ENCODE assay signal across 21 cellular contexts in the genomic region with DNA sequence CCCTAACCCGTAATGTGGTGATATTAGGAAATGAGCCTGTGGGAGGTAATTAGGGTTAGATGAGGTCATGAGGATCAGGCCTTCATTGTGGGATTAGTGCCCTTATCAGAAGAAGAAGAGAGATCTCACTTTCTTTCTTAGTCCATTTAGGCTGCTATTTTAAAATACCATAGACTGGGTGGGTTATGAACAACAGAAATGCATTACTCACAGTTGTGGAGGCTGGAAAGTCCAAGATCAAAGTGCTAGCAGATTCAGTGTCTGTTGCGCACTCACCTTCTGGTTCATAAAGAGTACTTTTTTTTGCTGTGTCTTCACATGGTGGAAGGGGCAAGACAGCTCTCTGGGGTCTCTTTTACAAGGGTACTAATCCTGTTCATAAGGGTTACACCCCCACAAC. TPM values are rescaled to one million over a fixed set of nuclear protein-coding genes. Genes with fewer than 3 reads are reported as not detected.
DNase-seq lines count a peak whose midpoint lies in the region; ATAC-seq and TF ChIP-seq lines count a peak whose summit lies in the region.
"Had no signal": no experiment of that assay in that cellular context is flagged by ENCODE, and none has a peak within 500 bp of the region (broad histone marks: within the 10 kb centered on the region; RNA-seq: fewer than 3 reads in every experiment).

No MANE protein-coding gene starts in this region.

- peaks cover 25% of the 10 kb centered on the region for H3K4me1 Mint-ChIP-seq in activated CD4-positive, alpha-beta T cell treated with anti-CD3 and anti-CD28 coated beads for 36 hours
- peaks cover 21% of the 10 kb centered on the region for H3K4me1 Mint-ChIP-seq in activated naive CD8-positive, alpha-beta T cell treated with anti-CD3 and anti-CD28 coated beads, Interleukin-2, amount 50 U/mL, for 24 hours
- peaks cover 4% of the 10 kb centered on the region for H3K4me1 Mint-ChIP-seq in activated naive CD8-positive, alpha-beta T cell treated with anti-CD3 and anti-CD28 coated beads for 36 hours

- WGBS in smooth muscle cell (ENCODE audit: low lambda C conversion rate), result 61% methylated on average over 2 of the region's 2 CpGs

- H3K9ac ChIP-seq in smooth muscle cell (ENCODE audit: low read depth), result no peak overlapping the region
- H3K9ac ChIP-seq: BLaER1 treated with 17β-estradiol and CSF1 and Interleukin-3, amounts not matched to agents 10 nM and 100 nM had no signal

- no peak overlapping the region for H2AFZ ChIP-seq in smooth muscle cell (ENCODE audit: low read depth)

- H3K36me3 Mint-ChIP-seq in activated CD4-positive, alpha-beta T cell treated with anti-CD3 and anti-CD28 coated beads for 36 hours (ENCODE audit: low read depth), result no peaks in the 10 kb centered on the region
- H3K36me3 Mint-ChIP-seq in activated naive CD8-positive, alpha-beta T cell treated with anti-CD3 and anti-CD28 coated beads, Interleukin-2, amount 50 U/mL, for 24 hours (ENCODE audit: low read depth), result no peaks in the 10 kb centered on the region
- no peaks in the 10 kb centered on the region for H3K36me3 Mint-ChIP-seq in activated naive CD8-positive, alpha-beta T cell treated with anti-CD3 and anti-CD28 coated beads for 36 hours
- H3K36me3 Mint-ChIP-seq: CD4-positive, CD25-positive, alpha-beta regulatory T cell; CD8-positive, alpha-beta T cell had no signal

- H3K4me1 ChIP-seq in smooth muscle cell (ENCODE audit: low read depth), result peaks cover 6% of the 10 kb centered on the region
- H3K4me1 ChIP-seq: BE2C, Caco-2, HAP-1 had no signal

- H3K4me3 Mint-ChIP-seq in activated CD4-positive, alpha-beta T cell treated with anti-CD3 and anti-CD28 coated beads for 36 hours, result no peak overlapping the region
- no peak overlapping the region for H3K4me3 Mint-ChIP-seq in activated naive CD8-positive, alpha-beta T cell treated with anti-CD3 and anti-CD28 coated beads, Interleukin-2, amount 50 U/mL, for 24 hours
- H3K4me3 Mint-ChIP-seq in activated naive CD8-positive, alpha-beta T cell treated with anti-CD3 and anti-CD28 coated beads for 36 hours, result no peak overlapping the region
- H3K4me3 Mint-ChIP-seq: CD4-positive, CD25-positive, alpha-beta regulatory T cell; CD8-positive, alpha-beta T cell; HFFc6 had no signal

- peaks cover 10% of the 10 kb centered on the region for H3F3A ChIP-seq in smooth muscle cell (ENCODE audit: low read depth)

- intact Hi-C loops in activated CD4-positive, alpha-beta T cell treated with anti-CD3 and anti-CD28 coated beads for 36 hours (cut with DNase I, micrococcal nuclease), result no loop called here

- no peaks in the 10 kb centered on the region for H3K9me3 Mint-ChIP-seq in activated CD4-positive, alpha-beta T cell treated with anti-CD3 and anti-CD28 coated beads for 36 hours (ENCODE audit: low read depth)
- H3K9me3 Mint-ChIP-seq in activated naive CD8-positive, alpha-beta T cell treated with anti-CD3 and anti-CD28 coated beads, Interleukin-2, amount 50 U/mL, for 24 hours, result peaks cover 4% of the 10 kb centered on the region
- H3K9me3 Mint-ChIP-seq in activated naive CD8-positive, alpha-beta T cell treated with anti-CD3 and anti-CD28 coated beads for 36 hours, result no peaks in the 10 kb centered on the region
- H3K9me3 Mint-ChIP-seq: CD8-positive, alpha-beta T cell had no signal

- no peak overlapping the region for H3K27ac Mint-ChIP-seq in activated CD4-positive, alpha-beta T cell treated with anti-CD3 and anti-CD28 coated beads for 36 hours
- no peak overlapping the region for H3K27ac Mint-ChIP-seq in activated naive CD8-positive, alpha-beta T cell treated with anti-CD3 and anti-CD28 coated beads, Interleukin-2, amount 50 U/mL, for 24 hours
- H3K27ac Mint-ChIP-seq in activated naive CD8-positive, alpha-beta T cell treated with anti-CD3 and anti-CD28 coated beads for 36 hours, result no peak overlapping the region
- H3K27ac Mint-ChIP-seq: CD4-positive, CD25-positive, alpha-beta regulatory T cell; CD8-positive, alpha-beta T cell; HFFc6 had no signal

- H3K79me2 ChIP-seq in smooth muscle cell (ENCODE audit: low read depth), result no peaks in the 10 kb centered on the region

- peaks cover 10% of the 10 kb centered on the region for H3K27me3 Mint-ChIP-seq in activated CD4-positive, alpha-beta T cell treated with anti-CD3 and anti-CD28 coated beads for 36 hours
- H3K27me3 Mint-ChIP-seq in activated naive CD8-positive, alpha-beta T cell treated with anti-CD3 and anti-CD28 coated beads, Interleukin-2, amount 50 U/mL, for 24 hours, result peaks cover 31% of the 10 kb centered on the region
- peaks cover 35% of the 10 kb centered on the region for H3K27me3 Mint-ChIP-seq in activated naive CD8-positive, alpha-beta T cell treated with anti-CD3 and anti-CD28 coated beads for 36 hours

- no peaks in the 10 kb centered on the region for H3K27me3 ChIP-seq in smooth muscle cell (ENCODE audit: low read depth)
- H3K27me3 ChIP-seq: BLaER1 treated with 17β-estradiol and CSF1 and Interleukin-3, amounts not matched to agents 10 nM and 100 nM had no signal

- H3K36me3 ChIP-seq in smooth muscle cell (ENCODE audit: low read depth), result no peaks in the 10 kb centered on the region
- H3K36me3 ChIP-seq: BE2C; BLaER1 treated with 17β-estradiol and CSF1 and Interleukin-3, amounts not matched to agents 10 nM and 100 nM; HAP-1 had no signal

- H3K27ac ChIP-seq in smooth muscle cell (ENCODE audit: low read depth), result peak overlapping the region; percentile 18
- H3K27ac ChIP-seq: BLaER1 treated with 17β-estradiol and CSF1 and Interleukin-3, amounts not matched to agents 10 nM and 100 nM had no signal

- ATAC-seq in activated CD4-positive, alpha-beta T cell treated with anti-CD3 and anti-CD28 coated beads for 36 hours, result peak; percentile 28
- peak; percentile 12 for ATAC-seq in activated naive CD8-positive, alpha-beta T cell treated with anti-CD3 and anti-CD28 coated beads, Interleukin-2, amount 50 U/mL, for 24 hours
- ATAC-seq: A549; CD8-positive, alpha-beta T cell had no signal

- H3K4me3 ChIP-seq in smooth muscle cell, result no peak overlapping the region
- H3K4me3 ChIP-seq: A549; BLaER1 treated with 17β-estradiol and CSF1 and Interleukin-3, amounts not matched to agents 10 nM and 100 nM; HAP-1 had no signal

- CTCF ChIA-PET in activated CD4-positive, alpha-beta T cell treated with anti-CD3 and anti-CD28 coated beads for 36 hours (lab: Charles Lee), result no interaction called here

- POLR2A ChIA-PET in activated CD4-positive, alpha-beta T cell treated with anti-CD3 and anti-CD28 coated beads for 36 hours (lab: Charles Lee), result no interaction called here

- DNase-seq in activated CD4-positive, alpha-beta T cell treated with anti-CD3 and anti-CD28 coated beads for 36 hours, result no peak
- DNase-seq in activated CD4-positive, alpha-beta T cell treated with anti-CD3 and anti-CD28 coated beads, Interleukin-2, amount 50 U/mL, for 1 hour, result no peak
- no peak for DNase-seq in activated naive CD8-positive, alpha-beta T cell treated with anti-CD3 and anti-CD28 coated beads, Interleukin-2, amount 50 U/mL, for 24 hours
- DNase-seq in activated naive CD8-positive, alpha-beta T cell treated with anti-CD3 and anti-CD28 coated beads for 36 hours, result no peak
- DNase-seq in CD1c-positive myeloid dendritic cell (ENCODE audit: extremely low spot score), result peak; percentile 42
- no peak for DNase-seq in smooth muscle cell (lab: John Stamatoyannopoulos, UW; ENCODE audit: unreplicated experiment)
- DNase-seq in NCI-H2196 treated with DMSO at 0.1 percent for 48 hours (lab: John Stamatoyannopoulos, UW; ENCODE audit: unreplicated experiment), result no peak
- DNase-seq: 8988T; ACHN; AML-193; BE2C; Caco-2; CD4-positive, CD25-positive, alpha-beta regulatory T cell; CD8-positive, alpha-beta T cell; DMS153; DND-41; GOT3; HFFc6 had no signal

- TF ChIP-seq CTCF in smooth muscle cell (IDR thresholded peaks at IDR 0.05; ENCODE audit: borderline replicate concordance, insufficient read depth, poor library complexity, severe bottlenecking), result no peak

- H3K4me2 ChIP-seq in smooth muscle cell, result no peak overlapping the region
- H3K4me2 ChIP-seq: A549; BLaER1 treated with 17β-estradiol and CSF1 and Interleukin-3, amounts not matched to agents 10 nM and 100 nM had no signal

- H3K9me3 ChIP-seq in smooth muscle cell (replicated peaks; ENCODE audit: low read depth), result no peaks in the 10 kb centered on the region
- H3K9me3 ChIP-seq: A549; BE2C; BLaER1 treated with 17β-estradiol and CSF1 and Interleukin-3, amounts not matched to agents 10 nM and 100 nM; Caco-2; HAP-1 had no signal

- H4K20me1 ChIP-seq in smooth muscle cell (ENCODE audit: low read depth), result no peaks in the 10 kb centered on the region
- H4K20me1 ChIP-seq: BLaER1 treated with 17β-estradiol and CSF1 and Interleukin-3, amounts not matched to agents 10 nM and 100 nM had no signal

RNA-seq across cellular contexts. Expression of a gene that starts 4.6 kb away (rescaled TPM):
- not detected for total RNA-seq in activated CD4-positive, alpha-beta T cell treated with anti-CD3 and anti-CD28 coated beads for 36 hours
- not detected for total RNA-seq in activated naive CD8-positive, alpha-beta T cell treated with anti-CD3 and anti-CD28 coated beads for 36 hours
- total RNA-seq in smooth muscle cell, result not detected in 2 replicates
- 0.65 TPM in 1 of 2 replicates, not detected in the other for polyA plus RNA-seq in smooth muscle cell
- total RNA-seq: Caco-2; CD4-positive, CD25-positive, alpha-beta regulatory T cell; CD8-positive, alpha-beta T cell; HFFc6 had no signal

RNA-seq across cellular contexts. Expression of a gene that starts 20.2 kb away (rescaled TPM):
- total RNA-seq in activated CD4-positive, alpha-beta T cell treated with anti-CD3 and anti-CD28 coated beads for 36 hours, result under 1 TPM in 1 of 2 experiments, not detected in 1; 0.18 TPM
- not detected for total RNA-seq in activated naive CD8-positive, alpha-beta T cell treated with anti-CD3 and anti-CD28 coated beads for 36 hours
- not detected in 2 replicates for total RNA-seq in smooth muscle cell
- polyA plus RNA-seq in smooth muscle cell, result not detected in 2 replicates
- total RNA-seq: Caco-2; CD4-positive, CD25-positive, alpha-beta regulatory T cell; CD8-positive, alpha-beta T cell; HFFc6 had no signal
- polyA plus RNA-seq: A549; CD4-positive, CD25-positive, alpha-beta regulatory T cell had no signal

RNA-seq across cellular contexts. Expression of a gene that starts 26.0 kb away (rescaled TPM):
- total RNA-seq in activated CD4-positive, alpha-beta T cell treated with anti-CD3 and anti-CD28 coated beads for 36 hours, result not detected
- not detected for total RNA-seq in activated naive CD8-positive, alpha-beta T cell treated with anti-CD3 and anti-CD28 coated beads for 36 hours
- total RNA-seq in smooth muscle cell, result not detected in 2 replicates
- polyA plus RNA-seq in smooth muscle cell, result 0.46 TPM in 1 of 2 replicates, not detected in the other
- total RNA-seq: Caco-2; CD4-positive, CD25-positive, alpha-beta regulatory T cell; CD8-positive, alpha-beta T cell; HFFc6 had no signal
- polyA plus RNA-seq: A549 had no signal

RNA-seq across cellular contexts. Expression of a gene that starts 40.6 kb away (rescaled TPM):
- total RNA-seq in activated CD4-positive, alpha-beta T cell treated with anti-CD3 and anti-CD28 coated beads for 36 hours, result not detected
- total RNA-seq in activated naive CD8-positive, alpha-beta T cell treated with anti-CD3 and anti-CD28 coated beads for 36 hours, result not detected
- not detected in 2 replicates for total RNA-seq in smooth muscle cell
- polyA plus RNA-seq in smooth muscle cell, result not detected in 2 replicates
- total RNA-seq: Caco-2; CD4-positive, CD25-positive, alpha-beta regulatory T cell; CD8-positive, alpha-beta T cell; HFFc6 had no signal
- polyA plus RNA-seq: A549; CD4-positive, CD25-positive, alpha-beta regulatory T cell had no signal

RNA-seq across cellular contexts. Expression of a gene that starts 51.6 kb away (rescaled TPM):
- total RNA-seq in activated CD4-positive, alpha-beta T cell treated with anti-CD3 and anti-CD28 coated beads for 36 hours, result not detected
- total RNA-seq in activated naive CD8-positive, alpha-beta T cell treated with anti-CD3 and anti-CD28 coated beads for 36 hours, result not detected
- total RNA-seq in smooth muscle cell, result 0.09 TPM in 1 of 2 replicates, not detected in the other
- polyA plus RNA-seq in smooth muscle cell, result not detected in 2 replicates
- total RNA-seq: Caco-2; CD4-positive, CD25-positive, alpha-beta regulatory T cell; HFFc6 had no signal
- polyA plus RNA-seq: A549 had no signal
